ENCODE assay signal across 15 cellular contexts in the genomic region with DNA sequence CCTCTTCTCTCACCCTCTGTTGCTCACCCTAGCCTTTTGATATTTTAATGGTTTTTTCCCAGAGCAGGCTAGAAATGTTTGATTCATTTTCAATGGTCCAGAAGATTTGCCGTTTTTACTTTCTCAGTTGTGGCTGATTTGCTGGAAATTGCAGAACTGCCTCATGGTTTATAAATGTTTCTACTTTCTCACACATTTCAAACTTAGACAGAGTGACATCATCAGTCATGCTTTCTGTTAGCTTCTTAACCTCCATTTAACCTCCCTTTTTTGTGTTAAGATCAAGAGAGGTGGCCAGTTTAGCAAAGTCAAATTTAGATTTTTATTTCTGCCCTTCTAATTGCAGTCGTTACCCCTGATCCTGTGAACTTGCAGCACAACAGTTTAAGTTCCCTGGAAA. TPM values are rescaled to one million over a fixed set of nuclear protein-coding genes. Genes with fewer than 3 reads are reported as not detected.
"Had no signal": no experiment of that assay in that cellular context is flagged by ENCODE, and none has a peak within 500 bp of the region (broad histone marks: within the 10 kb centered on the region; RNA-seq: fewer than 3 reads in every experiment).

No MANE protein-coding gene starts in this region.

- H3K27ac ChIP-seq: foreskin keratinocyte, testis had no signal

- H3K9me3 ChIP-seq: testis had no signal

- H3K4me1 ChIP-seq: testis had no signal

- DNase-seq: activated B cell treated with CpG ODN at 0.5 μM for 24 hours; activated CD4-positive, alpha-beta T cell treated with anti-CD3 and anti-CD28 coated beads, Interleukin-2, amount 10 ng/mL, durations not matched to agents 7 days and 5 days; activated naive CD4-positive, alpha-beta T cell treated with anti-CD3 and anti-CD28 coated beads, Interleukin-2, amount 10 ng/mL, durations not matched to agents 7 days and 5 days; cerebellar nuclear complex; dermis blood vessel endothelial cell; erythroblast; foreskin keratinocyte; islet precursor cell; nephron progenitor cell; stimulated activated CD4-positive, alpha-beta T cell treated with anti-CD3 and anti-CD28 coated beads, Interleukin-15, amount 100 ng/mL, for 24 hours; stimulated activated CD4-positive, alpha-beta T cell treated with anti-CD3 and anti-CD28 coated beads, Interleukin-4, amount 100 ng/mL, for 24 hours; testis had no signal

- H3K4me3 ChIP-seq: testis had no signal

- ATAC-seq: foreskin keratinocyte, left lobe of liver had no signal

- H3K27me3 ChIP-seq: foreskin keratinocyte, testis had no signal

RNA-seq across cellular contexts. Expression of a gene that starts 8.7 kb away (rescaled TPM):
- total RNA-seq: activated B cell treated with CpG ODN at 0.5 μM for 24 hours; activated CD4-positive, alpha-beta T cell treated with anti-CD3 and anti-CD28 coated beads, Interleukin-2, amount 10 ng/mL, durations not matched to agents 7 days and 5 days; activated CD8-positive, alpha-beta memory T cell treated with anti-CD3 and anti-CD28 coated beads for 36 hours; activated T-helper 2 cell treated with anti-CD3 and anti-CD28 coated beads, Interferon-gamma antibody, Interleukin-2, Interleukin-4, amounts not matched to agents 10 μg/mL and 5 μg/mL and 100 μg/mL, durations not matched to agents 14 hours and 24 hours and 36 hours; dermis blood vessel endothelial cell; foreskin keratinocyte had no signal
- polyA plus RNA-seq: foreskin keratinocyte had no signal
